ENCODE assay signal across 1 cellular context in the genomic region with DNA sequence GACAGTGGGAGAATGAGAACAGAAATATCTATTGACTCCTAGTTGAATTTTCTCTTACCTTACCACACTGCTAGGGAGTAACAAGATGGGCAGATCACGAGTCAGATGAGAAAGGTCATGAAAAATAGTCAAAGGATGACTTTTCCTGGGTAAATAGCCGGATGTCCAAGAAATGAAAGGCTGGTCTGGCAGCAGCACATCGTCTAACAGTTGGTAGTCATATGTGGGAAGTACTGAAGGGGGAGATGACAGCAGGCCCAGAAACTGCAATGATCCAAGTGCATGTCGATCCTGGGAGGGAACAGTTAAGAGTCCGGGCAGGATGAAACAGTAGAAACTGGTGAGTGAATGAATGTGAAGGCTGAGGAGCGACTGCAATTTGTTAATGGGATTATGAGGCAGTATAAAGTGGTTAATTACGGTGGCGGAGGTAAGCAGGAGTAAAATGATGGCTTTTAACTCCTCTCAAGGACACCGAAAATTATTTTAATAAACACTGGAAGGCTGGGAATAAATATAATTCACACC.
TF ChIP-seq lines count a peak whose summit lies in the region.

No MANE protein-coding gene starts in this region.

TF ChIP-seq in HepG2, 621 proteins besides CTCF, POLR2A, EP300 and RAD21 (continued from another document and continues in another):
- TF ChIP-seq, protein P1, sequence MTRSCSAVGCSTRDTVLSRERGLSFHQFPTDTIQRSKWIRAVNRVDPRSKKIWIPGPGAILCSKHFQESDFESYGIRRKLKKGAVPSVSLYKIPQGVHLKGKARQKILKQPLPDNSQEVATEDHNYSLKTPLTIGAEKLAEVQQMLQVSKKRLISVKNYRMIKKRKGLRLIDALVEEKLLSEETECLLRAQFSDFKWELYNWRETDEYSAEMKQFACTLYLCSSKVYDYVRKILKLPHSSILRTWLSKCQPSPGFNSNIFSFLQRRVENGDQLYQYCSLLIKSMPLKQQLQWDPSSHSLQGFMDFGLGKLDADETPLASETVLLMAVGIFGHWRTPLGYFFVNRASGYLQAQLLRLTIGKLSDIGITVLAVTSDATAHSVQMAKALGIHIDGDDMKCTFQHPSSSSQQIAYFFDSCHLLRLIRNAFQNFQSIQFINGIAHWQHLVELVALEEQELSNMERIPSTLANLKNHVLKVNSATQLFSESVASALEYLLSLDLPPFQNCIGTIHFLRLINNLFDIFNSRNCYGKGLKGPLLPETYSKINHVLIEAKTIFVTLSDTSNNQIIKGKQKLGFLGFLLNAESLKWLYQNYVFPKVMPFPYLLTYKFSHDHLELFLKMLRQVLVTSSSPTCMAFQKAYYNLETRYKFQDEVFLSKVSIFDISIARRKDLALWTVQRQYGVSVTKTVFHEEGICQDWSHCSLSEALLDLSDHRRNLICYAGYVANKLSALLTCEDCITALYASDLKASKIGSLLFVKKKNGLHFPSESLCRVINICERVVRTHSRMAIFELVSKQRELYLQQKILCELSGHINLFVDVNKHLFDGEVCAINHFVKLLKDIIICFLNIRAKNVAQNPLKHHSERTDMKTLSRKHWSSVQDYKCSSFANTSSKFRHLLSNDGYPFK (CRISPR knock-in tag; IDR thresholded peaks at IDR 0.05; ENCODE audit: borderline replicate concordance), result no peak
- peak; percentile 61; the same call in 1 of the 2 replicates for TF ChIP-seq MED13 (CRISPR knock-in tag; IDR thresholded peaks at IDR 0.05)
- TF ChIP-seq, protein P2, sequence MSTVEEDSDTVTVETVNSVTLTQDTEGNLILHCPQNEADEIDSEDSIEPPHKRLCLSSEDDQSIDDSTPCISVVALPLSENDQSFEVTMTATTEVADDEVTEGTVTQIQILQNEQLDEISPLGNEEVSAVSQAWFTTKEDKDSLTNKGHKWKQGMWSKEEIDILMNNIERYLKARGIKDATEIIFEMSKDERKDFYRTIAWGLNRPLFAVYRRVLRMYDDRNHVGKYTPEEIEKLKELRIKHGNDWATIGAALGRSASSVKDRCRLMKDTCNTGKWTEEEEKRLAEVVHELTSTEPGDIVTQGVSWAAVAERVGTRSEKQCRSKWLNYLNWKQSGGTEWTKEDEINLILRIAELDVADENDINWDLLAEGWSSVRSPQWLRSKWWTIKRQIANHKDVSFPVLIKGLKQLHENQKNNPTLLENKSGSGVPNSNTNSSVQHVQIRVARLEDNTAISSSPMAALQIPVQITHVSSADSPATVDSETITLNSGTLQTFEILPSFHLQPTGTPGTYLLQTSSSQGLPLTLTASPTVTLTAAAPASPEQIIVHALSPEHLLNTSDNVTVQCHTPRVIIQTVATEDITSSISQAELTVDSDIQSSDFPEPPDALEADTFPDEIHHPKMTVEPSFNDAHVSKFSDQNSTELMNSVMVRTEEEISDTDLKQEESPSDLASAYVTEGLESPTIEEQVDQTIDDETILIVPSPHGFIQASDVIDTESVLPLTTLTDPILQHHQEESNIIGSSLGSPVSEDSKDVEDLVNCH (CRISPR knock-in tag; IDR thresholded peaks at IDR 0.05), result no peak
- TF ChIP-seq ZNF547 (CRISPR knock-in tag; IDR thresholded peaks at IDR 0.05), result no peak
- TF ChIP-seq, protein P3, sequence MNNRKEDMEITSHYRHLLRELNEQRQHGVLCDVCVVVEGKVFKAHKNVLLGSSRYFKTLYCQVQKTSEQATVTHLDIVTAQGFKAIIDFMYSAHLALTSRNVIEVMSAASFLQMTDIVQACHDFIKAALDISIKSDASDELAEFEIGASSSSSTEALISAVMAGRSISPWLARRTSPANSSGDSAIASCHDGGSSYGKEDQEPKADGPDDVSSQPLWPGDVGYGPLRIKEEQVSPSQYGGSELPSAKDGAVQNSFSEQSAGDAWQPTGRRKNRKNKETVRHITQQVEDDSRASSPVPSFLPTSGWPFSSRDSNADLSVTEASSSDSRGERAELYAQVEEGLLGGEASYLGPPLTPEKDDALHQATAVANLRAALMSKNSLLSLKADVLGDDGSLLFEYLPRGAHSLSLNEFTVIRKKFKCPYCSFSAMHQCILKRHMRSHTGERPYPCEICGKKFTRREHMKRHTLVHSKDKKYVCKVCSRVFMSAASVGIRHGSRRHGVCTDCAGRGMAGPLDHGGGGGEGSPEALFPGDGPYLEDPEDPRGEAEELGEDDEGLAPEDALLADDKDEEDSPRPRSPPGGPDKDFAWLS (CRISPR knock-in tag; IDR thresholded peaks at IDR 0.05; ENCODE audit: borderline replicate concordance), result 0 out of 2 replicates have a peak, but pooled peaks have one; percentile 51
- TF ChIP-seq ZNF883 (CRISPR knock-in tag; IDR thresholded peaks at IDR 0.05; ENCODE audit: not compliant biosample characterization), result no peak
- 0 out of 2 replicates have a peak, but pooled peaks have one; percentile 8 for TF ChIP-seq JUN (CRISPR knock-in tag; IDR thresholded peaks at IDR 0.05)
- no peak for TF ChIP-seq CREB1 (IDR thresholded peaks at IDR 0.05)
- 0 out of 2 replicates have a peak, but pooled peaks have one; percentile 36 for TF ChIP-seq CREB1 (CRISPR knock-in tag; IDR thresholded peaks at IDR 0.05)
- TF ChIP-seq PRMT3 (CRISPR knock-in tag; IDR thresholded peaks at IDR 0.05; ENCODE audit: borderline replicate concordance, low read depth), result no peak
- 0 out of 2 replicates have a peak, but pooled peaks have one; percentile 5 for TF ChIP-seq KLF12 (CRISPR knock-in tag; IDR thresholded peaks at IDR 0.05; ENCODE audit: borderline replicate concordance)
- peak; percentile 39; the same call in 1 of the 2 replicates for TF ChIP-seq ZFX (CRISPR knock-in tag; IDR thresholded peaks at IDR 0.05; ENCODE audit: low read depth)
- no peak for TF ChIP-seq PAX8 (CRISPR knock-in tag; IDR thresholded peaks at IDR 0.05; ENCODE audit: borderline replicate concordance)
- TF ChIP-seq ZNF251 (CRISPR knock-in tag; IDR thresholded peaks at IDR 0.05), result no peak
- TF ChIP-seq, protein P4, sequence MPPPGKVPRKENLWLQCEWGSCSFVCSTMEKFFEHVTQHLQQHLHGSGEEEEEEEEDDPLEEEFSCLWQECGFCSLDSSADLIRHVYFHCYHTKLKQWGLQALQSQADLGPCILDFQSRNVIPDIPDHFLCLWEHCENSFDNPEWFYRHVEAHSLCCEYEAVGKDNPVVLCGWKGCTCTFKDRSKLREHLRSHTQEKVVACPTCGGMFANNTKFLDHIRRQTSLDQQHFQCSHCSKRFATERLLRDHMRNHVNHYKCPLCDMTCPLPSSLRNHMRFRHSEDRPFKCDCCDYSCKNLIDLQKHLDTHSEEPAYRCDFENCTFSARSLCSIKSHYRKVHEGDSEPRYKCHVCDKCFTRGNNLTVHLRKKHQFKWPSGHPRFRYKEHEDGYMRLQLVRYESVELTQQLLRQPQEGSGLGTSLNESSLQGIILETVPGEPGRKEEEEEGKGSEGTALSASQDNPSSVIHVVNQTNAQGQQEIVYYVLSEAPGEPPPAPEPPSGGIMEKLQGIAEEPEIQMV (CRISPR knock-in tag; IDR thresholded peaks at IDR 0.05; ENCODE audit: low read depth), result no peak
- no peak for TF ChIP-seq HNF4G (IDR thresholded peaks at IDR 0.05; ENCODE audit: borderline replicate concordance, low read depth, low read length)
- peak; percentile 6; the same call in 1 of the 2 replicates for TF ChIP-seq HNF4G (CRISPR knock-in tag; IDR thresholded peaks at IDR 0.05; ENCODE audit: borderline replicate concordance, low read depth)
- 0 out of 2 replicates have a peak, but pooled peaks have one; percentile 6 for TF ChIP-seq ZNF761 (CRISPR knock-in tag; conservative IDR thresholded peaks at IDR 0.05)
- 0 out of 2 replicates have a peak, but pooled peaks have one; percentile 16 for TF ChIP-seq GTF3A (CRISPR knock-in tag; conservative IDR thresholded peaks at IDR 0.05)
- TF ChIP-seq, protein P5, sequence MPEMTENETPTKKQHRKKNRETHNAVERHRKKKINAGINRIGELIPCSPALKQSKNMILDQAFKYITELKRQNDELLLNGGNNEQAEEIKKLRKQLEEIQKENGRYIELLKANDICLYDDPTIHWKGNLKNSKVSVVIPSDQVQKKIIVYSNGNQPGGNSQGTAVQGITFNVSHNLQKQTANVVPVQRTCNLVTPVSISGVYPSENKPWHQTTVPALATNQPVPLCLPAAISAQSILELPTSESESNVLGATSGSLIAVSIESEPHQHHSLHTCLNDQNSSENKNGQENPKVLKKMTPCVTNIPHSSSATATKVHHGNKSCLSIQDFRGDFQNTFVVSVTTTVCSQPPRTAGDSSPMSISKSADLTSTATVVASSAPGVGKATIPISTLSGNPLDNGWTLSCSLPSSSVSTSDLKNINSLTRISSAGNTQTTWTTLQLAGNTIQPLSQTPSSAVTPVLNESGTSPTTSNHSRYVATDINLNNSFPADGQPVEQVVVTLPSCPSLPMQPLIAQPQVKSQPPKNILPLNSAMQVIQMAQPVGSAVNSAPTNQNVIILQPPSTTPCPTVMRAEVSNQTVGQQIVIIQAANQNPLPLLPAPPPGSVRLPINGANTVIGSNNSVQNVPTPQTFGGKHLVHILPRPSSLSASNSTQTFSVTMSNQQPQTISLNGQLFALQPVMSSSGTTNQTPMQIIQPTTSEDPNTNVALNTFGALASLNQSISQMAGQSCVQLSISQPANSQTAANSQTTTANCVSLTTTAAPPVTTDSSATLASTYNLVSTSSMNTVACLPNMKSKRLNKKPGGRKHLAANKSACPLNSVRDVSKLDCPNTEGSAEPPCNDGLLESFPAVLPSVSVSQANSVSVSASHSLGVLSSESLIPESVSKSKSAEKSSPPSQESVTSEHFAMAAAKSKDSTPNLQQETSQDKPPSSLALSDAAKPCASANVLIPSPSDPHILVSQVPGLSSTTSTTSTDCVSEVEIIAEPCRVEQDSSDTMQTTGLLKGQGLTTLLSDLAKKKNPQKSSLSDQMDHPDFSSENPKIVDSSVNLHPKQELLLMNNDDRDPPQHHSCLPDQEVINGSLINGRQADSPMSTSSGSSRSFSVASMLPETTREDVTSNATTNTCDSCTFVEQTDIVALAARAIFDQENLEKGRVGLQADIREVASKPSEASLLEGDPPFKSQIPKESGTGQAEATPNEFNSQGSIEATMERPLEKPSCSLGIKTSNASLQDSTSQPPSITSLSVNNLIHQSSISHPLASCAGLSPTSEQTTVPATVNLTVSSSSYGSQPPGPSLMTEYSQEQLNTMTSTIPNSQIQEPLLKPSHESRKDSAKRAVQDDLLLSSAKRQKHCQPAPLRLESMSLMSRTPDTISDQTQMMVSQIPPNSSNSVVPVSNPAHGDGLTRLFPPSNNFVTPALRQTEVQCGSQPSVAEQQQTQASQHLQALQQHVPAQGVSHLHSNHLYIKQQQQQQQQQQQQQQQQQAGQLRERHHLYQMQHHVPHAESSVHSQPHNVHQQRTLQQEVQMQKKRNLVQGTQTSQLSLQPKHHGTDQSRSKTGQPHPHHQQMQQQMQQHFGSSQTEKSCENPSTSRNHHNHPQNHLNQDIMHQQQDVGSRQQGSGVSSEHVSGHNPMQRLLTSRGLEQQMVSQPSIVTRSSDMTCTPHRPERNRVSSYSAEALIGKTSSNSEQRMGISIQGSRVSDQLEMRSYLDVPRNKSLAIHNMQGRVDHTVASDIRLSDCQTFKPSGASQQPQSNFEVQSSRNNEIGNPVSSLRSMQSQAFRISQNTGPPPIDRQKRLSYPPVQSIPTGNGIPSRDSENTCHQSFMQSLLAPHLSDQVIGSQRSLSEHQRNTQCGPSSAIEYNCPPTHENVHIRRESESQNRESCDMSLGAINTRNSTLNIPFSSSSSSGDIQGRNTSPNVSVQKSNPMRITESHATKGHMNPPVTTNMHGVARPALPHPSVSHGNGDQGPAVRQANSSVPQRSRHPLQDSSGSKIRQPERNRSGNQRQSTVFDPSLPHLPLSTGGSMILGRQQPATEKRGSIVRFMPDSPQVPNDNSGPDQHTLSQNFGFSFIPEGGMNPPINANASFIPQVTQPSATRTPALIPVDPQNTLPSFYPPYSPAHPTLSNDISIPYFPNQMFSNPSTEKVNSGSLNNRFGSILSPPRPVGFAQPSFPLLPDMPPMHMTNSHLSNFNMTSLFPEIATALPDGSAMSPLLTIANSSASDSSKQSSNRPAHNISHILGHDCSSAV (CRISPR knock-in tag; IDR thresholded peaks at IDR 0.05; ENCODE audit: borderline replicate concordance), result no peak
- no peak for TF ChIP-seq ZNF589 (CRISPR knock-in tag; conservative IDR thresholded peaks at IDR 0.05)
- no peak for TF ChIP-seq HOXA7 (CRISPR knock-in tag; IDR thresholded peaks at IDR 0.05)
- TF ChIP-seq NAIF1 (CRISPR knock-in tag; IDR thresholded peaks at IDR 0.05; ENCODE audit: borderline replicate concordance), result 0 out of 2 replicates have a peak, but pooled peaks have one; percentile 9
- TF ChIP-seq TOPORS (CRISPR knock-in tag; IDR thresholded peaks at IDR 0.05), result no peak
- peak; percentile 50; the same call in 1 of the 2 replicates for TF ChIP-seq ZNF652 (CRISPR knock-in tag; IDR thresholded peaks at IDR 0.05; ENCODE audit: borderline replicate concordance, low read depth)
- no peak for TF ChIP-seq GATA4 (IDR thresholded peaks at IDR 0.05; ENCODE audit: borderline replicate concordance, low read depth)
- no peak for TF ChIP-seq KDM1A (CRISPR knock-in tag; IDR thresholded peaks at IDR 0.05)
- TF ChIP-seq, protein P6, sequence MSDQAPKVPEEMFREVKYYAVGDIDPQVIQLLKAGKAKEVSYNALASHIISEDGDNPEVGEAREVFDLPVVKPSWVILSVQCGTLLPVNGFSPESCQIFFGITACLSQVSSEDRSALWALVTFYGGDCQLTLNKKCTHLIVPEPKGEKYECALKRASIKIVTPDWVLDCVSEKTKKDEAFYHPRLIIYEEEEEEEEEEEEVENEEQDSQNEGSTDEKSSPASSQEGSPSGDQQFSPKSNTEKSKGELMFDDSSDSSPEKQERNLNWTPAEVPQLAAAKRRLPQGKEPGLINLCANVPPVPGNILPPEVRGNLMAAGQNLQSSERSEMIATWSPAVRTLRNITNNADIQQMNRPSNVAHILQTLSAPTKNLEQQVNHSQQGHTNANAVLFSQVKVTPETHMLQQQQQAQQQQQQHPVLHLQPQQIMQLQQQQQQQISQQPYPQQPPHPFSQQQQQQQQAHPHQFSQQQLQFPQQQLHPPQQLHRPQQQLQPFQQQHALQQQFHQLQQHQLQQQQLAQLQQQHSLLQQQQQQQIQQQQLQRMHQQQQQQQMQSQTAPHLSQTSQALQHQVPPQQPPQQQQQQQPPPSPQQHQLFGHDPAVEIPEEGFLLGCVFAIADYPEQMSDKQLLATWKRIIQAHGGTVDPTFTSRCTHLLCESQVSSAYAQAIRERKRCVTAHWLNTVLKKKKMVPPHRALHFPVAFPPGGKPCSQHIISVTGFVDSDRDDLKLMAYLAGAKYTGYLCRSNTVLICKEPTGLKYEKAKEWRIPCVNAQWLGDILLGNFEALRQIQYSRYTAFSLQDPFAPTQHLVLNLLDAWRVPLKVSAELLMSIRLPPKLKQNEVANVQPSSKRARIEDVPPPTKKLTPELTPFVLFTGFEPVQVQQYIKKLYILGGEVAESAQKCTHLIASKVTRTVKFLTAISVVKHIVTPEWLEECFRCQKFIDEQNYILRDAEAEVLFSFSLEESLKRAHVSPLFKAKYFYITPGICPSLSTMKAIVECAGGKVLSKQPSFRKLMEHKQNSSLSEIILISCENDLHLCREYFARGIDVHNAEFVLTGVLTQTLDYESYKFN (CRISPR knock-in tag; conservative IDR thresholded peaks at IDR 0.05), result no peak
- TF ChIP-seq, protein P7, sequence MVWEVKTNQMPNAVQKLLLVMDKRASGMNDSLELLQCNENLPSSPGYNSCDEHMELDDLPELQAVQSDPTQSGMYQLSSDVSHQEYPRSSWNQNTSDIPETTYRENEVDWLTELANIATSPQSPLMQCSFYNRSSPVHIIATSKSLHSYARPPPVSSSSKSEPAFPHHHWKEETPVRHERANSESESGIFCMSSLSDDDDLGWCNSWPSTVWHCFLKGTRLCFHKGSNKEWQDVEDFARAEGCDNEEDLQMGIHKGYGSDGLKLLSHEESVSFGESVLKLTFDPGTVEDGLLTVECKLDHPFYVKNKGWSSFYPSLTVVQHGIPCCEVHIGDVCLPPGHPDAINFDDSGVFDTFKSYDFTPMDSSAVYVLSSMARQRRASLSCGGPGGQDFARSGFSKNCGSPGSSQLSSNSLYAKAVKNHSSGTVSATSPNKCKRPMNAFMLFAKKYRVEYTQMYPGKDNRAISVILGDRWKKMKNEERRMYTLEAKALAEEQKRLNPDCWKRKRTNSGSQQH (CRISPR knock-in tag; IDR thresholded peaks at IDR 0.05; ENCODE audit: low read depth), result no peak
- TF ChIP-seq SALL2 (CRISPR knock-in tag; IDR thresholded peaks at IDR 0.05), result peak; percentile 31; the same call in 1 of the 2 replicates
- no peak for TF ChIP-seq ZNF7 (CRISPR knock-in tag; IDR thresholded peaks at IDR 0.05)
